In the genomic region with DNA sequence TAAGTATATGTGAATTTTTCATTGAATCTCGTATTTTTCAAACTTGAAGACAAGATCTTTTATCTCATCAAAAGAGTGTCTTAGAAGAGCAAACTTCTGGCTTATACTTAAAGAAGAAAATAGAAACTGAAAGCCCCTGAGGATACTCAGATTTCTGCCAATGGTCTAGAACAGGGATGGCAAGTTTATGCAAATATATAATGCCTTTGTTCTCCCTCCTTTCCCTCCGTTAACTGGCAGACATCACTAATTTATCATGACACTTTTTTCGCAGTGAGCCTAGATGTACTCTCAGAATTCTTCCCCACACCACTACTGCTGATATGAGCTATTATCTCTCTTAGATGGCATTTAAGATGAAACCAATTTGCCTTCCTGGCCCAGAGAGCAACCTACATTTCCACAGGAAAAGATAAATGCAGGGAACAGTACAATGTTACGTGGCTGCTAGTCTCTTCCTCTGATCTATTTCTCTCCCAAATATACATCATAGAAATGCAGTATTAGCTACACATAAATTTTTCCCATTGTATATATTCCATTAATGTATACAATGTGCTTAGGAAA, we compare ENCODE assay signal across 18 cellular contexts.
DNase-seq lines count a peak whose midpoint lies in the region; ATAC-seq, FAIRE-seq and TF ChIP-seq lines count a peak whose summit lies in the region.
"Had no signal": no experiment of that assay in that cellular context is flagged by ENCODE, and none has a peak within 500 bp of the region (broad histone marks: within the 10 kb centered on the region; RNA-seq: fewer than 3 reads in every experiment).

No MANE protein-coding gene starts in this region.

- H3K27ac ChIP-seq in MM.1S (ENCODE audit: low read length): no peak overlapping the region
- H3K27ac ChIP-seq: transverse colon had no signal

- H3K9me2 ChIP-seq in MM.1S (replicated peaks; ENCODE audit: insufficient read depth, low read length): no peaks in the 10 kb centered on the region

- no peak overlapping the region for H3K4me3 ChIP-seq in MM.1S (ENCODE audit: low read length)
- H3K4me3 ChIP-seq: transverse colon had no signal

- H3K36me3 Mint-ChIP-seq in stimulated activated memory B cell treated with anti-CD40 and anti-IgM and Interleukin-4, amounts not matched to agents 10 μg/mL and 1 μg/mL and 100 μg/mL, for 72 hours: no peaks in the 10 kb centered on the region
- H3K36me3 Mint-ChIP-seq: immature natural killer cell, T-cell had no signal

- no peaks in the 10 kb centered on the region for H3K79me2 ChIP-seq in MM.1S (ENCODE audit: low read length)

- no peaks in the 10 kb centered on the region; the same call in 1 of the 2 replicates for H3K4me1 ChIP-seq in MM.1S (ENCODE audit: low read length)
- H3K4me1 ChIP-seq: transverse colon had no signal

- no peak overlapping the region for H2AFZ ChIP-seq in MM.1S (ENCODE audit: low read length)

- H3K9ac ChIP-seq in MM.1S (ENCODE audit: low read length): no peak overlapping the region

- no peaks in the 10 kb centered on the region for H3K36me3 ChIP-seq in MM.1S (replicated peaks; ENCODE audit: insufficient read depth, low read length)
- H3K36me3 ChIP-seq: transverse colon had no signal

- no peaks in the 10 kb centered on the region for H3K27me3 ChIP-seq in MM.1S (replicated peaks; ENCODE audit: insufficient read depth, low read length)
- H3K27me3 ChIP-seq: transverse colon had no signal

- H3K4me3 Mint-ChIP-seq in stimulated activated memory B cell treated with anti-CD40 and anti-IgM and Interleukin-4, amounts not matched to agents 10 μg/mL and 1 μg/mL and 100 μg/mL, for 72 hours: no peak overlapping the region
- H3K4me3 Mint-ChIP-seq: immature natural killer cell, T-cell had no signal

- H3F3A ChIP-seq in MM.1S (ENCODE audit: insufficient read depth, low read length): no peaks in the 10 kb centered on the region

- H3K4me1 Mint-ChIP-seq in stimulated activated memory B cell treated with anti-CD40 and anti-IgM and Interleukin-4, amounts not matched to agents 10 μg/mL and 1 μg/mL and 100 μg/mL, for 72 hours: peaks cover 42% of the 10 kb centered on the region
- H3K4me1 Mint-ChIP-seq: immature natural killer cell had no signal

- peak; percentile 67 for ATAC-seq in HG02763 (IDR thresholded peaks at IDR 0.05; ENCODE audit: unreplicated experiment)
- ATAC-seq in stimulated activated memory B cell treated with anti-CD40 and anti-IgM and Interleukin-4, amounts not matched to agents 10 μg/mL and 1 μg/mL and 100 μg/mL, for 72 hours: peak; percentile 84
- ATAC-seq: T-cell had no signal

- no peak for TF ChIP-seq CTCF in MM.1S (IDR thresholded peaks at IDR 0.05; ENCODE audit: low read length)

- H3K4me2 ChIP-seq in MM.1S (ENCODE audit: low read depth, low read length): 0 out of 2 replicates have a peak overlapping the region, but pooled peaks have one; percentile 12

- H4K20me1 ChIP-seq in MM.1S (ENCODE audit: insufficient read depth, low read length): no peaks in the 10 kb centered on the region

- H3K9me3 ChIP-seq in MM.1S (replicated peaks; ENCODE audit: insufficient read depth, low read length): no peaks in the 10 kb centered on the region
- H3K9me3 ChIP-seq: transverse colon had no signal

- no peaks in the 10 kb centered on the region for H3K9me3 Mint-ChIP-seq in stimulated activated memory B cell treated with anti-CD40 and anti-IgM and Interleukin-4, amounts not matched to agents 10 μg/mL and 1 μg/mL and 100 μg/mL, for 72 hours
- H3K9me3 Mint-ChIP-seq: activated T-helper 2 cell treated with anti-CD3 and anti-CD28 coated beads, Interferon-gamma antibody, Interleukin-2, Interleukin-4, amounts not matched to agents 10 μg/mL and 5 μg/mL and 100 μg/mL, durations not matched to agents 14 hours and 24 hours and 36 hours; immature natural killer cell; T-cell had no signal

- no peaks in the 10 kb centered on the region for H3K27me3 Mint-ChIP-seq in stimulated activated memory B cell treated with anti-CD40 and anti-IgM and Interleukin-4, amounts not matched to agents 10 μg/mL and 1 μg/mL and 100 μg/mL, for 72 hours
- H3K27me3 Mint-ChIP-seq: T-cell had no signal

- H3K27ac Mint-ChIP-seq in stimulated activated memory B cell treated with anti-CD40 and anti-IgM and Interleukin-4, amounts not matched to agents 10 μg/mL and 1 μg/mL and 100 μg/mL, for 72 hours: peak overlapping the region; percentile 59
- H3K27ac Mint-ChIP-seq: activated T-helper 2 cell treated with anti-CD3 and anti-CD28 coated beads, Interferon-gamma antibody, Interleukin-2, Interleukin-4, amounts not matched to agents 10 μg/mL and 5 μg/mL and 100 μg/mL, durations not matched to agents 14 hours and 24 hours and 36 hours; immature natural killer cell; T-cell had no signal

- no peak for DNase-seq in GM19239 (ENCODE audit: insufficient read length, low spot score)
- DNase-seq in MM.1S: peak; percentile 19
- no peak for DNase-seq in NCI-H82 treated with DMSO at 0.1 percent for 48 hours (lab: John Stamatoyannopoulos, UW; ENCODE audit: unreplicated experiment)
- no peak for DNase-seq in NCI-H510A treated with DMSO at 0.1 percent for 48 hours (lab: John Stamatoyannopoulos, UW)
- DNase-seq in SIG-M5 treated with dmso at 0.1 percent for 504 hours (lab: John Stamatoyannopoulos, UW; ENCODE audit: unreplicated experiment): no peak
- DNase-seq: activated CD4-positive, alpha-beta T cell treated with anti-CD3 and anti-CD28 coated beads for 48 hours; aorta; dermis blood vessel endothelial cell; immature natural killer cell; IMR-90; NCI-H146; NK-92 treated with Interleukin-12 subunit alpha and Interleukin-12 subunit beta, amount 100 ng/mL, for 24 hours; posterior cingulate gyrus; T-cell; transverse colon had no signal

- FAIRE-seq in GM19239 (lab: Jason Lieb, UNC): peak; percentile 4
